36 cellular contexts compared by ENCODE assay signal in genomic region chr9:89114741-89115140, GRCh38.
"Had no signal": no experiment of that assay in that cellular context is flagged by ENCODE, and none has a peak within 500 bp of the region (broad histone marks: within the 10 kb centered on the region; RNA-seq: fewer than 3 reads in every experiment).

No MANE protein-coding gene starts in this region.

- H3K4me1 Mint-ChIP-seq: activated CD4-positive, alpha-beta memory T cell treated with anti-CD3 and anti-CD28 coated beads, Interleukin-2, amount 10 ng/mL, durations not matched to agents 7 days and 5 days; activated CD4-positive, alpha-beta T cell treated with anti-CD3 and anti-CD28 coated beads for 36 hours; activated CD4-positive, alpha-beta T cell treated with anti-CD3 and anti-CD28 coated beads, Interleukin-2, amount 10 ng/mL, durations not matched to agents 7 days and 5 days; activated CD8-positive, alpha-beta memory T cell treated with anti-CD3 and anti-CD28 coated beads, Interleukin-2, amount 10 ng/mL, durations not matched to agents 7 days and 5 days; activated naive CD4-positive, alpha-beta T cell treated with anti-CD3 and anti-CD28 coated beads, Interleukin-2, amount 10 ng/mL, durations not matched to agents 7 days and 5 days; activated naive CD4-positive, alpha-beta T cell treated with anti-CD3 and anti-CD28 coated beads, Interleukin-2, amount 50 U/mL, for 24 hours; activated naive CD8-positive, alpha-beta T cell treated with anti-CD3 and anti-CD28 coated beads, Interleukin-2, amount 10 ng/mL, durations not matched to agents 7 days and 5 days; activated naive CD8-positive, alpha-beta T cell treated with anti-CD3 and anti-CD28 coated beads, Interleukin-2, amount 50 U/mL, for 24 hours; central memory CD8-positive, alpha-beta T cell had no signal

- H3K27ac Mint-ChIP-seq: activated CD4-positive, alpha-beta memory T cell treated with anti-CD3 and anti-CD28 coated beads, Interleukin-2, amount 10 ng/mL, durations not matched to agents 7 days and 5 days; activated CD4-positive, alpha-beta T cell treated with anti-CD3 and anti-CD28 coated beads for 36 hours; activated CD4-positive, alpha-beta T cell treated with anti-CD3 and anti-CD28 coated beads, Interleukin-2, amount 10 ng/mL, durations not matched to agents 7 days and 5 days; activated CD8-positive, alpha-beta memory T cell treated with anti-CD3 and anti-CD28 coated beads, Interleukin-2, amount 10 ng/mL, durations not matched to agents 7 days and 5 days; activated CD8-positive, alpha-beta T cell treated with anti-CD3 and anti-CD28 coated beads, Interleukin-2, amount 10 ng/mL, durations not matched to agents 7 days and 5 days; activated naive CD4-positive, alpha-beta T cell treated with anti-CD3 and anti-CD28 coated beads, Interleukin-2, amount 10 ng/mL, durations not matched to agents 7 days and 5 days; activated naive CD4-positive, alpha-beta T cell treated with anti-CD3 and anti-CD28 coated beads, Interleukin-2, amount 50 U/mL, for 24 hours; activated naive CD8-positive, alpha-beta T cell; activated naive CD8-positive, alpha-beta T cell treated with anti-CD3 and anti-CD28 coated beads, Interleukin-2, amount 10 ng/mL, durations not matched to agents 7 days and 5 days; activated naive CD8-positive, alpha-beta T cell treated with anti-CD3 and anti-CD28 coated beads, Interleukin-2, amount 50 U/mL, for 24 hours; activated T-cell treated with anti-CD3 and anti-CD28 coated beads, Interleukin-2, amount 50 U/mL, for 24 hours; activated T-helper 2 cell treated with anti-CD3 and anti-CD28 coated beads, Interferon-gamma antibody, Interleukin-2, Interleukin-4, amounts not matched to agents 10 μg/mL and 5 μg/mL and 100 μg/mL, durations not matched to agents 14 hours and 24 hours and 36 hours; T-helper 1 cell treated with Interleukin-12 subunit alpha and Interleukin-12 subunit beta and Interleukin-4 antibody, amounts not matched to agents 30 μg/mL and 1 μg/mL, for 36 hours; T-helper 2 cell treated with Interferon-gamma antibody and Interleukin-4, amounts not matched to agents 5 μg/mL and 100 μg/mL, for 36 hours; WTC11 had no signal

- H3K36me3 Mint-ChIP-seq: activated CD8-positive, alpha-beta memory T cell treated with anti-CD3 and anti-CD28 coated beads, Interleukin-2, amount 10 ng/mL, durations not matched to agents 7 days and 5 days; activated naive CD4-positive, alpha-beta T cell treated with anti-CD3 and anti-CD28 coated beads, Interleukin-2, amount 10 ng/mL, durations not matched to agents 7 days and 5 days; activated naive CD4-positive, alpha-beta T cell treated with anti-CD3 and anti-CD28 coated beads, Interleukin-2, amount 50 U/mL, for 24 hours; activated naive CD8-positive, alpha-beta T cell; activated naive CD8-positive, alpha-beta T cell treated with anti-CD3 and anti-CD28 coated beads, Interleukin-2, amount 10 ng/mL, durations not matched to agents 7 days and 5 days had no signal

- H3K4me1 ChIP-seq: ascending aorta, body of pancreas had no signal

- H3K27ac ChIP-seq: ascending aorta, body of pancreas, WERI-Rb-1 had no signal

- H3K36me3 ChIP-seq: ascending aorta, WERI-Rb-1 had no signal

- H3K27me3 ChIP-seq: ascending aorta, body of pancreas had no signal

- H3K9me3 ChIP-seq: ascending aorta, body of pancreas had no signal

- ATAC-seq: activated CD4-positive, alpha-beta T cell treated with anti-CD3 and anti-CD28 coated beads for 36 hours; activated CD8-positive, alpha-beta memory T cell treated with anti-CD3 and anti-CD28 coated beads, Interleukin-2, amount 10 ng/mL, durations not matched to agents 7 days and 5 days; activated CD8-positive, alpha-beta T cell treated with anti-CD3 and anti-CD28 coated beads, Interleukin-2, amount 10 ng/mL, durations not matched to agents 7 days and 5 days; activated naive CD8-positive, alpha-beta T cell treated with anti-CD3 and anti-CD28 coated beads, Interleukin-2, amount 50 U/mL, for 24 hours; body of pancreas; WTC11 had no signal

- H3K27me3 Mint-ChIP-seq: activated naive CD4-positive, alpha-beta T cell treated with anti-CD3 and anti-CD28 coated beads, Interleukin-2, amount 10 ng/mL, durations not matched to agents 7 days and 5 days had no signal

- H3K9me3 Mint-ChIP-seq: activated CD4-positive, alpha-beta memory T cell treated with anti-CD3 and anti-CD28 coated beads, Interleukin-2, amount 10 ng/mL, durations not matched to agents 7 days and 5 days; activated CD4-positive, alpha-beta T cell treated with anti-CD3 and anti-CD28 coated beads, Interleukin-2, amount 10 ng/mL, durations not matched to agents 7 days and 5 days; activated naive CD4-positive, alpha-beta T cell treated with anti-CD3 and anti-CD28 coated beads, Interleukin-2, amount 10 ng/mL, durations not matched to agents 7 days and 5 days; activated naive CD8-positive, alpha-beta T cell treated with anti-CD3 and anti-CD28 coated beads, Interleukin-2, amount 10 ng/mL, durations not matched to agents 7 days and 5 days; activated T-helper 2 cell treated with anti-CD3 and anti-CD28 coated beads, Interferon-gamma antibody, Interleukin-2, Interleukin-4, amounts not matched to agents 10 μg/mL and 5 μg/mL and 100 μg/mL, durations not matched to agents 14 hours and 24 hours and 36 hours; central memory CD8-positive, alpha-beta T cell; T-helper 1 cell treated with Interleukin-12 subunit alpha and Interleukin-12 subunit beta and Interleukin-4 antibody, amounts not matched to agents 30 μg/mL and 1 μg/mL, for 36 hours; T-helper 2 cell treated with Interferon-gamma antibody and Interleukin-4, amounts not matched to agents 5 μg/mL and 100 μg/mL, for 36 hours had no signal

- H3K4me3 Mint-ChIP-seq: activated CD4-positive, alpha-beta memory T cell treated with anti-CD3 and anti-CD28 coated beads, Interleukin-2, amount 10 ng/mL, durations not matched to agents 7 days and 5 days; activated CD4-positive, alpha-beta T cell treated with anti-CD3 and anti-CD28 coated beads for 36 hours; activated CD4-positive, alpha-beta T cell treated with anti-CD3 and anti-CD28 coated beads, Interleukin-2, amount 10 ng/mL, durations not matched to agents 7 days and 5 days; activated CD8-positive, alpha-beta memory T cell treated with anti-CD3 and anti-CD28 coated beads, Interleukin-2, amount 10 ng/mL, durations not matched to agents 7 days and 5 days; activated CD8-positive, alpha-beta T cell treated with anti-CD3 and anti-CD28 coated beads, Interleukin-2, amount 10 ng/mL, durations not matched to agents 7 days and 5 days; activated naive CD4-positive, alpha-beta T cell treated with anti-CD3 and anti-CD28 coated beads, Interleukin-2, amount 10 ng/mL, durations not matched to agents 7 days and 5 days; activated naive CD4-positive, alpha-beta T cell treated with anti-CD3 and anti-CD28 coated beads, Interleukin-2, amount 50 U/mL, for 24 hours; activated naive CD8-positive, alpha-beta T cell; activated naive CD8-positive, alpha-beta T cell treated with anti-CD3 and anti-CD28 coated beads, Interleukin-2, amount 10 ng/mL, durations not matched to agents 7 days and 5 days; activated naive CD8-positive, alpha-beta T cell treated with anti-CD3 and anti-CD28 coated beads, Interleukin-2, amount 50 U/mL, for 24 hours; activated T-cell treated with anti-CD3 and anti-CD28 coated beads, Interleukin-2, amount 50 U/mL, for 24 hours; central memory CD8-positive, alpha-beta T cell; T-helper 1 cell treated with Interleukin-12 subunit alpha and Interleukin-12 subunit beta and Interleukin-4 antibody, amounts not matched to agents 30 μg/mL and 1 μg/mL, for 36 hours; T-helper 2 cell treated with Interferon-gamma antibody and Interleukin-4, amounts not matched to agents 5 μg/mL and 100 μg/mL, for 36 hours; WTC11 had no signal

- DNase-seq: activated CD4-positive, alpha-beta memory T cell treated with anti-CD3 and anti-CD28 coated beads, Interleukin-2, amount 10 ng/mL, durations not matched to agents 7 days and 5 days; activated CD4-positive, alpha-beta T cell treated with anti-CD3 and anti-CD28 coated beads for 1 hour; activated CD4-positive, alpha-beta T cell treated with anti-CD3 and anti-CD28 coated beads for 36 hours; activated CD4-positive, alpha-beta T cell treated with anti-CD3 and anti-CD28 coated beads for 48 hours; activated CD4-positive, alpha-beta T cell treated with anti-CD3 and anti-CD28 coated beads, Interleukin-2, amount 10 ng/mL, durations not matched to agents 7 days and 5 days; activated CD4-positive, alpha-beta T cell treated with anti-CD3 and anti-CD28 coated beads, Interleukin-2, amount 50 U/mL, for 48 hours; activated CD4-positive, CD25-positive, alpha-beta regulatory T cell; activated CD8-positive, alpha-beta memory T cell treated with anti-CD3 and anti-CD28 coated beads for 24 hours; activated CD8-positive, alpha-beta memory T cell treated with anti-CD3 and anti-CD28 coated beads, Interleukin-2, amount 10 ng/mL, durations not matched to agents 7 days and 5 days; activated CD8-positive, alpha-beta memory T cell treated with anti-CD3 and anti-CD28 coated beads, Interleukin-2, amount 50 U/mL, for 48 hours; activated CD8-positive, alpha-beta T cell treated with anti-CD3 and anti-CD28 coated beads, Interleukin-2, amount 10 ng/mL, durations not matched to agents 7 days and 5 days; activated effector memory CD4-positive, alpha-beta T cell treated with Interleukin-2 at 50 U/mL for 16 hours; activated gamma-delta T cell; activated naive CD4-positive, alpha-beta T cell treated with anti-CD3 and anti-CD28 coated beads, Interleukin-2, amount 10 ng/mL, durations not matched to agents 7 days and 5 days; activated naive CD4-positive, alpha-beta T cell treated with Interleukin-2 at 50 U/mL for 16 hours; activated naive CD8-positive, alpha-beta T cell treated with anti-CD3 and anti-CD28 coated beads, Interleukin-2, amount 10 ng/mL, durations not matched to agents 7 days and 5 days; activated naive CD8-positive, alpha-beta T cell treated with anti-CD3 and anti-CD28 coated beads, Interleukin-2, amount 50 U/mL, for 24 hours; activated T-cell treated with anti-CD3 and anti-CD28 coated beads, Interleukin-2, amount 50 U/mL, for 24 hours; activated T-cell treated with anti-CD3 and anti-CD28 coated beads, Interleukin-2, amount 50 U/mL, for 48 hours; amygdala; anterior cingulate cortex; body of pancreas; cerebellar nuclear complex; SW 1271; T-helper 1 cell; T-helper 2 cell; T-helper 9 cell; WERI-Rb-1 had no signal

- H3K4me3 ChIP-seq: ascending aorta, body of pancreas had no signal
